11 cellular contexts compared by ENCODE assay signal in genomic region chr13:99067160-99067985, GRCh38.
DNase-seq lines count a peak whose midpoint lies in the region; ATAC-seq, FAIRE-seq and TF ChIP-seq lines count a peak whose summit lies in the region.
"Had no signal": no experiment of that assay in that cellular context is flagged by ENCODE, and none has a peak within 500 bp of the region (broad histone marks: within the 10 kb centered on the region; RNA-seq: fewer than 3 reads in every experiment).

No MANE protein-coding gene starts in this region.

- no peaks in the 10 kb centered on the region for H3K9me2 ChIP-seq in PC-3 (replicated peaks; ENCODE audit: low read length)

- H3K9ac ChIP-seq in PC-3 (ENCODE audit: low read length), result no peak overlapping the region

- H3K27me3 ChIP-seq in CD8-positive, alpha-beta memory T cell (ENCODE audit: insufficient read depth, low read length, poor library complexity, severe bottlenecking), result no peaks in the 10 kb centered on the region
- no peaks in the 10 kb centered on the region for H3K27me3 ChIP-seq in PC-3 (ENCODE audit: low read length)
- H3K27me3 ChIP-seq in muscle layer of duodenum (ENCODE audit: low read depth, low read length), result no peaks in the 10 kb centered on the region

- no peak overlapping the region for H3K27ac ChIP-seq in CD8-positive, alpha-beta memory T cell (ENCODE audit: low read depth, low read length)
- H3K27ac ChIP-seq in PC-3 (ENCODE audit: low read length) (peak overlapping the region; percentile 53), muscle layer of duodenum (ENCODE audit: low read length) (peak overlapping the region; percentile 48)

- no peaks in the 10 kb centered on the region for H3K9me3 ChIP-seq in CD8-positive, alpha-beta memory T cell (ENCODE audit: low read length)
- peaks cover 5% of the 10 kb centered on the region; the same call in 1 of the 2 replicates for H3K9me3 ChIP-seq in PC-3 (ENCODE audit: low read length)
- no peaks in the 10 kb centered on the region for H3K9me3 ChIP-seq in muscle layer of duodenum (ENCODE audit: control insufficient read depth in 1 of 2, low read length in 2 of 2)

- H3K4me1 ChIP-seq in CD8-positive, alpha-beta memory T cell (ENCODE audit: insufficient read depth, low read length), result peaks cover 46% of the 10 kb centered on the region
- H3K4me1 ChIP-seq in PC-3 (ENCODE audit: insufficient read depth, low read length) (peaks cover 25% of the 10 kb centered on the region), muscle layer of duodenum (ENCODE audit: control insufficient read depth in 1 of 2, insufficient read depth in 2 of 2, low read length in 2 of 2) (peaks cover 13 to 40% of the 10 kb centered on the region in 2 donors)

- TF ChIP-seq CTCF in PC-3 (conservative IDR thresholded peaks at IDR 0.05; ENCODE audit: low read depth, low read length), result no peak

- no peak overlapping the region for H2AFZ ChIP-seq in PC-3 (ENCODE audit: low read length)

- DNase-seq in CD8-positive, alpha-beta memory T cell, result no peak
- DNase-seq in PC-3 (peak; percentile 87), dedifferentiated amniotic fluid mesenchymal stem cell (ENCODE audit: extremely low spot score) (peak; percentile 22), HTR-8/SVneo (ENCODE audit: insufficient read length, low spot score) (no peak), occipital lobe (lab: John Stamatoyannopoulos, UW) (no peak)
- DNase-seq: erythroblast, NCI-H1694 had no signal

- peaks cover 29% of the 10 kb centered on the region for H3K79me2 ChIP-seq in PC-3 (ENCODE audit: low read length)

- intact Hi-C loops in PC-3 (cut with micrococcal nuclease), result loop anchor here (1.0 kb wide), 1 partner anchor 20 kb away; no protein-coding TSS in a partner anchor

- CTCF ChIA-PET in CD8-positive, alpha-beta memory T cell (lab: Charles Lee), result interaction anchor here (1.6 to 2.2 kb wide), 2 partner anchors 17 to 21 kb away, joined by 4 to 7 read pairs; no protein-coding TSS in a partner anchor
- CTCF ChIA-PET in PC-3 (lab: Charles Lee), result interaction anchor here (0.6 kb wide), 1 partner anchor 39 kb away, joined by 8 read pairs; no protein-coding TSS in a partner anchor

- peaks cover 50 to 89% (median 87%) of the 10 kb centered on the region in 3 donors for H3K4me1 Mint-ChIP-seq in CD8-positive, alpha-beta memory T cell

- H3K4me2 ChIP-seq in PC-3 (ENCODE audit: low read length), result peak overlapping the region; percentile 14

- H3K4me3 ChIP-seq in CD8-positive, alpha-beta memory T cell (ENCODE audit: low read length), result peak overlapping the region; percentile 3
- H3K4me3 ChIP-seq in PC-3 (ENCODE audit: low read length) (no peak overlapping the region; the same call in 1 of the 2 replicates), muscle layer of duodenum (ENCODE audit: low read depth in 1 of 2, low read length in 2 of 2) (no peak overlapping the region)

- no TSS peak for BruUV-seq in PC-3 (replicated peaks; lab: Mats Ljungman, UMichigan)

- H3K36me3 ChIP-seq in CD8-positive, alpha-beta memory T cell (ENCODE audit: insufficient read depth, low read length), result no peaks in the 10 kb centered on the region
- H3K36me3 ChIP-seq in PC-3 (ENCODE audit: low read depth, low read length), result peaks cover 32% of the 10 kb centered on the region
- no peaks in the 10 kb centered on the region for H3K36me3 ChIP-seq in muscle layer of duodenum (ENCODE audit: control insufficient read depth in 1 of 2, insufficient read depth in 2 of 2, low read length in 2 of 2)

- ATAC-seq in PC-3, result peak; percentile 85
- ATAC-seq in GM18858 (IDR thresholded peaks at IDR 0.05; ENCODE audit: unreplicated experiment), result no peak
- no peak for ATAC-seq in GM19463 (IDR thresholded peaks at IDR 0.05; ENCODE audit: unreplicated experiment)

- H3K9me3 Mint-ChIP-seq in CD8-positive, alpha-beta memory T cell, result no peaks in the 10 kb centered on the region
- H3K9me3 Mint-ChIP-seq: nephron had no signal

- peaks cover 4% of the 10 kb centered on the region for H3F3A ChIP-seq in PC-3 (ENCODE audit: low read length, unreplicated experiment)

- no peaks in the 10 kb centered on the region for H4K20me1 ChIP-seq in PC-3 (ENCODE audit: low read length)

- peak overlapping the region in 5 of 7 donors; percentile 25 to 66 (median 38) for H3K4me3 Mint-ChIP-seq in CD8-positive, alpha-beta memory T cell
- H3K4me3 Mint-ChIP-seq: nephron had no signal

- FAIRE-seq in HTR-8/SVneo (lab: Jason Lieb, UNC), result no peak

- POLR2A ChIA-PET in CD8-positive, alpha-beta memory T cell (lab: Charles Lee), result interaction anchor here (0.6 to 0.8 kb wide), 3 partner anchors 16 to 601 kb away, joined by 3 to 4 read pairs (median 3); no protein-coding TSS in a partner anchor
- POLR2A ChIA-PET in PC-3 (lab: Charles Lee; ENCODE audit: unreplicated experiment), result no interaction called here

- H3K36me3 Mint-ChIP-seq in CD8-positive, alpha-beta memory T cell, result peaks cover 4 to 23% (median 14%) of the 10 kb centered on the region in 3 donors

- H3K27ac Mint-ChIP-seq in CD8-positive, alpha-beta memory T cell, result peak overlapping the region in 7 of 8 donors; percentile 21 to 90 (median 67)
- H3K27ac Mint-ChIP-seq: nephron had no signal

- H3K27me3 Mint-ChIP-seq in CD8-positive, alpha-beta memory T cell, result no peaks in the 10 kb centered on the region

Comparison
In these comparisons a context has a peak if more than half of its experiments do, and no peak if none do; other contexts are left out.
1. DNase-seq: peak in PC-3 (single experiment) and dedifferentiated amniotic fluid mesenchymal stem cell (single experiment); none in CD8-positive, alpha-beta memory T cell (0 of 5), HTR-8/SVneo (single experiment) and occipital lobe (single experiment).